Comparison of ENCODE assay signal across 8 cellular contexts in genomic region chr2:113876503-113877387, GRCh38. TPM values are rescaled to one million over a fixed set of nuclear protein-coding genes. Genes with fewer than 3 reads are reported as not detected.
DNase-seq lines count a peak whose midpoint lies in the region; ATAC-seq and TF ChIP-seq lines count a peak whose summit lies in the region.

No MANE protein-coding gene starts in this region.

- no peaks in the 10 kb centered on the region for H3K27me3 ChIP-seq in SJSA1 (replicated peaks)
- H3K27me3 ChIP-seq in parathyroid adenoma (ENCODE audit: control insufficient read depth, insufficient read depth, low read length) = no peaks in the 10 kb centered on the region

- H3K9me3 Mint-ChIP-seq in activated naive CD8-positive, alpha-beta T cell treated with anti-CD3 and anti-CD28 coated beads for 36 hours = no peaks in the 10 kb centered on the region

- TF ChIP-seq CTCF in parathyroid adenoma (IDR thresholded peaks at IDR 0.05) = no peak

- H3K27ac Mint-ChIP-seq in activated naive CD8-positive, alpha-beta T cell treated with anti-CD3 and anti-CD28 coated beads for 36 hours = peak overlapping the region; percentile 89

- no peaks in the 10 kb centered on the region for H3K36me3 ChIP-seq in SJSA1
- no peaks in the 10 kb centered on the region for H3K36me3 ChIP-seq in parathyroid adenoma (ENCODE audit: control insufficient read depth, insufficient read depth, low read length)

- H3K4me3 ChIP-seq in SJSA1 = no peak overlapping the region
- H3K4me3 ChIP-seq in parathyroid adenoma (ENCODE audit: low read depth, low read length) = no peak overlapping the region

- H3K79me2 ChIP-seq in parathyroid adenoma = no peaks in the 10 kb centered on the region

- H3K36me3 Mint-ChIP-seq in activated naive CD8-positive, alpha-beta T cell treated with anti-CD3 and anti-CD28 coated beads for 36 hours = peaks cover 27% of the 10 kb centered on the region

- H3K4me1 Mint-ChIP-seq in activated naive CD8-positive, alpha-beta T cell treated with anti-CD3 and anti-CD28 coated beads for 36 hours = peaks cover 34% of the 10 kb centered on the region

- no peaks in the 10 kb centered on the region for H3K9me3 ChIP-seq in SJSA1 (replicated peaks)
- H3K9me3 ChIP-seq in parathyroid adenoma (ENCODE audit: control insufficient read depth, low read length) = no peaks in the 10 kb centered on the region

- ATAC-seq in HG02759 (IDR thresholded peaks at IDR 0.05; ENCODE audit: unreplicated experiment) (no peak), HG03521 (IDR thresholded peaks at IDR 0.05; ENCODE audit: unreplicated experiment) (no peak)

- DNase-seq in H4 (ENCODE audit: low spot score) (peak; percentile 80), SJSA1 (ENCODE audit: low read depth in 1 of 2, low spot score in 2 of 2) (peak; percentile 48 to 72), NCI-H2227 (lab: John Stamatoyannopoulos, UW; ENCODE audit: unreplicated experiment) (no peak), dermis blood vessel endothelial cell (no peak)
- DNase-seq in activated naive CD8-positive, alpha-beta T cell treated with anti-CD3 and anti-CD28 coated beads for 36 hours = peak; percentile 77

- H3K9ac ChIP-seq in parathyroid adenoma = no peak overlapping the region

- H3K4me1 ChIP-seq in SJSA1 (replicated peaks) (peaks cover 53% of the 10 kb centered on the region), parathyroid adenoma (peaks cover 18% of the 10 kb centered on the region)

- H2AFZ ChIP-seq in parathyroid adenoma = peak overlapping the region; percentile 78

- H3K27ac ChIP-seq in SJSA1 (no peak overlapping the region), parathyroid adenoma (peak overlapping the region; percentile 79)

- peak overlapping the region; percentile 61 for H3K4me3 Mint-ChIP-seq in activated naive CD8-positive, alpha-beta T cell treated with anti-CD3 and anti-CD28 coated beads for 36 hours

- no peaks in the 10 kb centered on the region for H3K27me3 Mint-ChIP-seq in activated naive CD8-positive, alpha-beta T cell treated with anti-CD3 and anti-CD28 coated beads for 36 hours

- peak overlapping the region; percentile 57 for H3K4me2 ChIP-seq in parathyroid adenoma (ENCODE audit: low read length)

RNA-seq across cellular contexts. Expression of gene ACTR3, which starts 13.1 kb away (rescaled TPM):
- 307 and 351 TPM in 2 replicates for total RNA-seq in H4 (2014; rRNA removed; shearing (Covaris generic))
- 698 and 739 TPM in 2 replicates for total RNA-seq in SJSA1 (2014; rRNA removed; shearing (Covaris generic))
- total RNA-seq in activated naive CD8-positive, alpha-beta T cell treated with anti-CD3 and anti-CD28 coated beads for 36 hours = 100 to 1,000 TPM; 480 to 482 TPM
- total RNA-seq in dermis blood vessel endothelial cell = 248 and 408 TPM in 2 replicates

Comparison
In these comparisons a context has a peak if more than half of its experiments do, and no peak if none do; other contexts are left out.
1. DNase-seq: peak in H4 (single experiment), SJSA1 (2 of 2) and activated naive CD8-positive, alpha-beta T cell treated with anti-CD3 and anti-CD28 coated beads for 36 hours (single experiment); none in NCI-H2227 (single experiment) and dermis blood vessel endothelial cell (single experiment).